Comparison of ENCODE assay signal across 9 cellular contexts in genomic region chr1:21325231-21325718, GRCh38. TPM values are rescaled to one million over a fixed set of nuclear protein-coding genes. Genes with fewer than 3 reads are reported as not detected.
A peak's percentile ranks its signal among the peaks of the same experiment; 100 is the strongest.
DNase-seq lines count a peak whose midpoint lies in the region; ATAC-seq lines count a peak whose summit lies in the region.
"Had no signal": no experiment of that assay in that cellular context is flagged by ENCODE, and none has a peak within 500 bp of the region (broad histone marks: within the 10 kb centered on the region; RNA-seq: fewer than 3 reads in every experiment).

No MANE protein-coding gene starts in this region.

- H3K27ac ChIP-seq in BLaER1 (peak overlapping the region; percentile 75), cingulate gyrus (ENCODE audit: low read depth, low read length) (peak overlapping the region; percentile 63)

- H3K4me3 Mint-ChIP-seq in natural killer cell treated with Interleukin-12 subunit alpha and Interleukin-12 subunit beta and Interleukin-15 and Interleukin-18, amount 100 ng/mL, for 72 hours: peak overlapping the region; percentile 79

- H3K36me3 ChIP-seq in BLaER1: no peaks in the 10 kb centered on the region

- H3K4me2 ChIP-seq in BLaER1: peak overlapping the region; percentile 86

- peak overlapping the region; percentile 34; the same call in 1 of the 2 replicates for H3K9ac ChIP-seq in BLaER1

- peaks cover 80% of the 10 kb centered on the region for H3K4me1 ChIP-seq in BLaER1

- no peaks in the 10 kb centered on the region for H3K9me3 ChIP-seq in BLaER1

- H3K27me3 Mint-ChIP-seq in natural killer cell treated with Interleukin-12 subunit alpha and Interleukin-12 subunit beta and Interleukin-15 and Interleukin-18, amount 100 ng/mL, for 72 hours: no peaks in the 10 kb centered on the region

- H3K27me3 ChIP-seq in BLaER1: no peaks in the 10 kb centered on the region

- DNase-seq in NOMO-1 (lab: John Stamatoyannopoulos, UW; ENCODE audit: unreplicated experiment in 2 of 2) (peak; percentile 70 to 74), NCI-H1092 (lab: John Stamatoyannopoulos, UW) (no peak), GM19238 (ENCODE audit: insufficient read length, low spot score) (no peak), epidermal melanocyte (ENCODE audit: insufficient read length, low spot score) (no peak)
- DNase-seq in natural killer cell treated with Interleukin-12 subunit alpha and Interleukin-12 subunit beta and Interleukin-15 and Interleukin-18, amount 100 ng/mL, for 72 hours (ENCODE audit: low spot score): no peak
- DNase-seq: NCI-H2029 had no signal

- peaks cover 46 to 54% of the 10 kb centered on the region in 2 donors for H3K4me1 Mint-ChIP-seq in natural killer cell treated with Interleukin-12 subunit alpha and Interleukin-12 subunit beta and Interleukin-15 and Interleukin-18, amount 100 ng/mL, for 72 hours (ENCODE audit: low read depth in 2 of 2)

- H3K27ac Mint-ChIP-seq in natural killer cell treated with Interleukin-12 subunit alpha and Interleukin-12 subunit beta and Interleukin-15 and Interleukin-18, amount 100 ng/mL, for 72 hours: peak overlapping the region; percentile 67 to 92

- H3K9me3 Mint-ChIP-seq in natural killer cell treated with Interleukin-12 subunit alpha and Interleukin-12 subunit beta and Interleukin-15 and Interleukin-18, amount 100 ng/mL, for 72 hours: no peaks in the 10 kb centered on the region

- no peaks in the 10 kb centered on the region for H3K36me3 Mint-ChIP-seq in natural killer cell treated with Interleukin-12 subunit alpha and Interleukin-12 subunit beta and Interleukin-15 and Interleukin-18, amount 100 ng/mL, for 72 hours

- no peak for ATAC-seq in natural killer cell treated with Interleukin-12 subunit alpha and Interleukin-12 subunit beta and Interleukin-15 and Interleukin-18, amount 100 ng/mL, for 72 hours
- no peak for ATAC-seq in HG02763 (IDR thresholded peaks at IDR 0.05; ENCODE audit: unreplicated experiment)

- H3K4me3 ChIP-seq in BLaER1: peak overlapping the region; percentile 30; the same call in 1 of the 2 replicates

- H4K20me1 ChIP-seq in BLaER1: peaks cover 11% of the 10 kb centered on the region; the same call in 1 of the 2 replicates

RNA-seq across cellular contexts. Expression of gene ECE1, which starts 35.0 kb away (rescaled TPM):
- total RNA-seq in natural killer cell treated with Interleukin-12 subunit alpha and Interleukin-12 subunit beta and Interleukin-15 and Interleukin-18, amount 100 ng/mL, for 72 hours: 10 to 100 TPM; 33.7 to 53.9 TPM

Comparison
In these comparisons a context has a peak if more than half of its experiments do, and no peak if none do; other contexts are left out.
1. DNase-seq: peak in NOMO-1 (2 of 2); none in natural killer cell treated with Interleukin-12 subunit alpha and Interleukin-12 subunit beta and Interleukin-15 and Interleukin-18, amount 100 ng/mL, for 72 hours (single experiment), NCI-H1092 (single experiment), GM19238 (single experiment) and epidermal melanocyte (single experiment).